Comparison of ENCODE assay signal across 16 cellular contexts in the genomic region with DNA sequence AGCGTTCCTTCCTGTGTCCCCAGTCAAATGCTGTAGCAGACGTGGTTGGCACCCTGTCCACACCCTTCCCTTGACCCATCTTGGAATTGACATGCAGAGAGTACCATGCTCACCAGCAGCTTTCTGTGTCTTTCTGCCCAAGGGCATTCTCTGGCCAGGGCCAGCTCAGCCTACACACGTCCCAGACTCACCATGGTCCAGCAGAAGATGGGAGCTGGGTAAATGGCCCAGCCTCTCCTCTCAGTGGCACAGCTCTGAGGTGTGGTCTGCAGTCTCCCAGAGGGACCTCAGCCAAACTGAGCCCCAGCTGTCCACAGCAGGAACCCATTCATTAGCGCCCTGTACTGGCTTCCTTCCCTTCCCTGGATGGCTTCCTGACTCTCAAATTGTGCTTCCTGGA. TPM values are rescaled to one million over a fixed set of nuclear protein-coding genes. Genes with fewer than 3 reads are reported as not detected.
DNase-seq lines count a peak whose midpoint lies in the region; ATAC-seq lines count a peak whose summit lies in the region.
"Had no signal": no experiment of that assay in that cellular context is flagged by ENCODE, and none has a peak within 500 bp of the region (broad histone marks: within the 10 kb centered on the region; RNA-seq: fewer than 3 reads in every experiment).

No MANE protein-coding gene starts in this region.

- H3K4me2 ChIP-seq in BLaER1 treated with 17β-estradiol and CSF1 and Interleukin-3, amounts not matched to agents 10 nM and 100 nM, result peak overlapping the region in 6 of 11 experiments; percentile 6 to 57 (median 40); a peak in 10 of 22 replicates
- H3K4me2 ChIP-seq: A549 had no signal

- H3K4me3 ChIP-seq in BLaER1 treated with 17β-estradiol and CSF1 and Interleukin-3, amounts not matched to agents 10 nM and 100 nM, result no peak overlapping the region
- H3K4me3 ChIP-seq: A549 had no signal

- H3K9me3 ChIP-seq in BLaER1 treated with 17β-estradiol and CSF1 and Interleukin-3, amounts not matched to agents 10 nM and 100 nM (replicated peaks in 1 of 11), result no peaks in the 10 kb centered on the region
- H3K9me3 ChIP-seq: A549, BE2C, Caco-2 had no signal

- H3K27me3 ChIP-seq in BLaER1 treated with 17β-estradiol and CSF1 and Interleukin-3, amounts not matched to agents 10 nM and 100 nM, result 0 out of 22 replicates have a peak, but pooled peaks cover 0 to 2% (median 0%) of the 10 kb centered on the region in 11 experiments
- H3K27me3 ChIP-seq: BE2C had no signal

- H3K4me1 ChIP-seq in BLaER1 treated with 17β-estradiol and CSF1 and Interleukin-3, amounts not matched to agents 10 nM and 100 nM, result peaks cover 0 to 10% (median 7%) of the 10 kb centered on the region in 10 experiments; a peak in 9 of 20 replicates
- H3K4me1 ChIP-seq: A549, BE2C had no signal

- no peak overlapping the region for H3K27ac ChIP-seq in BLaER1 treated with 17β-estradiol and CSF1 and Interleukin-3, amounts not matched to agents 10 nM and 100 nM
- H3K27ac ChIP-seq: A549 had no signal

- no peak overlapping the region for H3K4me3 Mint-ChIP-seq in stimulated activated effector memory CD8-positive, alpha-beta T cell treated with anti-CD3 and anti-CD28 coated beads, Interleukin-12 subunit alpha, Interleukin-12 subunit beta, amount 100 ng/mL, for 72 hours
- H3K4me3 Mint-ChIP-seq: CD8-positive, alpha-beta memory T cell; HFFc6 had no signal

- H4K20me1 ChIP-seq in BLaER1 treated with 17β-estradiol and CSF1 and Interleukin-3, amounts not matched to agents 10 nM and 100 nM, result 0 out of 22 replicates have a peak, but pooled peaks cover 0 to under 1% (median 0%) of the 10 kb centered on the region in 11 experiments

- DNase-seq in NCI-H69 (lab: John Stamatoyannopoulos, UW) (peak; percentile 63), mesenteric fat pad (ENCODE audit: low spot score) (peak; percentile 49), NCI-H82 (lab: John Stamatoyannopoulos, UW) (no peak), KG1 (lab: John Stamatoyannopoulos, UW) (no peak)
- DNase-seq in stimulated activated effector memory CD8-positive, alpha-beta T cell treated with anti-CD3 and anti-CD28 coated beads, Interleukin-12 subunit alpha, Interleukin-12 subunit beta, amount 100 ng/mL, for 72 hours (ENCODE audit: low spot score in 2 of 2), result no peak
- DNase-seq: BE2C; CD8-positive, alpha-beta memory T cell; DND-41; GDM1; HCEC 1CT; HFFc6; IMR-90 had no signal

- H3K36me3 ChIP-seq in BLaER1 treated with 17β-estradiol and CSF1 and Interleukin-3, amounts not matched to agents 10 nM and 100 nM, result no peaks in the 10 kb centered on the region
- H3K36me3 ChIP-seq: BE2C had no signal

- no peaks in the 10 kb centered on the region for H3K9me3 Mint-ChIP-seq in stimulated activated effector memory CD8-positive, alpha-beta T cell treated with anti-CD3 and anti-CD28 coated beads, Interleukin-12 subunit alpha, Interleukin-12 subunit beta, amount 100 ng/mL, for 72 hours
- H3K9me3 Mint-ChIP-seq: CD8-positive, alpha-beta memory T cell; HFFc6 had no signal

- H3K27ac Mint-ChIP-seq in stimulated activated effector memory CD8-positive, alpha-beta T cell treated with anti-CD3 and anti-CD28 coated beads, Interleukin-12 subunit alpha, Interleukin-12 subunit beta, amount 100 ng/mL, for 72 hours, result no peak overlapping the region
- H3K27ac Mint-ChIP-seq: CD8-positive, alpha-beta memory T cell; HFFc6 had no signal

- peak; percentile 40 for ATAC-seq in stimulated activated effector memory CD8-positive, alpha-beta T cell treated with anti-CD3 and anti-CD28 coated beads, Interleukin-12 subunit alpha, Interleukin-12 subunit beta, amount 100 ng/mL, for 72 hours
- ATAC-seq in GM18873 (IDR thresholded peaks at IDR 0.05; ENCODE audit: low FRiP score, unreplicated experiment), result no peak
- ATAC-seq: A549 had no signal

- H3K36me3 Mint-ChIP-seq in stimulated activated effector memory CD8-positive, alpha-beta T cell treated with anti-CD3 and anti-CD28 coated beads, Interleukin-12 subunit alpha, Interleukin-12 subunit beta, amount 100 ng/mL, for 72 hours, result no peaks in the 10 kb centered on the region
- H3K36me3 Mint-ChIP-seq: CD8-positive, alpha-beta memory T cell had no signal

- no peak overlapping the region for H3K9ac ChIP-seq in BLaER1 treated with 17β-estradiol and CSF1 and Interleukin-3, amounts not matched to agents 10 nM and 100 nM

- no peaks in the 10 kb centered on the region for H3K4me1 Mint-ChIP-seq in stimulated activated effector memory CD8-positive, alpha-beta T cell treated with anti-CD3 and anti-CD28 coated beads, Interleukin-12 subunit alpha, Interleukin-12 subunit beta, amount 100 ng/mL, for 72 hours
- H3K4me1 Mint-ChIP-seq: CD8-positive, alpha-beta memory T cell had no signal

RNA-seq across cellular contexts. Expression of gene BLCAP, which starts 31.1 kb away (rescaled TPM):
- total RNA-seq in mesenteric fat pad, result 148 TPM

RNA-seq across cellular contexts. Expression of gene NNAT, which starts 37.7 kb away (rescaled TPM):
- 27.3 TPM for total RNA-seq in mesenteric fat pad
- total RNA-seq: Caco-2, HFFc6 had no signal

Comparison
In these comparisons a context has a peak if more than half of its experiments do, and no peak if none do; other contexts are left out.
1. DNase-seq: peak in NCI-H69 (single experiment) and mesenteric fat pad (single experiment); none in stimulated activated effector memory CD8-positive, alpha-beta T cell treated with anti-CD3 and anti-CD28 coated beads, Interleukin-12 subunit alpha, Interleukin-12 subunit beta, amount 100 ng/mL, for 72 hours (0 of 2), NCI-H82 (single experiment) and KG1 (single experiment).